20 cellular contexts compared by ENCODE assay signal in genomic region chr14:75186953-75187352, GRCh38.
"Had no signal": no experiment of that assay in that cellular context is flagged by ENCODE, and none has a peak within 500 bp of the region (broad histone marks: within the 10 kb centered on the region; RNA-seq: fewer than 3 reads in every experiment).

No MANE protein-coding gene starts in this region.

- H3K27ac Mint-ChIP-seq: natural killer cell; stimulated activated effector memory CD8-positive, alpha-beta T cell treated with anti-CD3 and anti-CD28 coated beads, Interleukin-12 subunit alpha, Interleukin-12 subunit beta, amount 100 ng/mL, for 72 hours; stimulated activated naive CD8-positive, alpha-beta T cell treated with anti-CD3 and anti-CD28 coated beads, Interleukin-15, amount 100 ng/mL, for 72 hours had no signal

- ATAC-seq: esophagus mucosa; heart right ventricle; left lobe of liver; mucosa of descending colon; natural killer cell; stimulated activated effector memory CD8-positive, alpha-beta T cell treated with anti-CD3 and anti-CD28 coated beads, Interleukin-12 subunit alpha, Interleukin-12 subunit beta, amount 100 ng/mL, for 72 hours; stimulated activated naive CD8-positive, alpha-beta T cell treated with anti-CD3 and anti-CD28 coated beads, Interleukin-15, amount 100 ng/mL, for 72 hours; upper lobe of right lung had no signal

- H3K9me3 Mint-ChIP-seq: natural killer cell; neural crest cell; stimulated activated effector memory CD8-positive, alpha-beta T cell treated with anti-CD3 and anti-CD28 coated beads, Interleukin-12 subunit alpha, Interleukin-12 subunit beta, amount 100 ng/mL, for 72 hours; stimulated activated naive CD8-positive, alpha-beta T cell treated with anti-CD3 and anti-CD28 coated beads, Interleukin-15, amount 100 ng/mL, for 72 hours had no signal

- H3K4me3 ChIP-seq: coronary artery, heart right ventricle, mucosa of descending colon, right atrium auricular region, testis, tibial nerve, upper lobe of right lung, vagina had no signal

- H3K36me3 Mint-ChIP-seq: natural killer cell; stimulated activated effector memory CD8-positive, alpha-beta T cell treated with anti-CD3 and anti-CD28 coated beads, Interleukin-12 subunit alpha, Interleukin-12 subunit beta, amount 100 ng/mL, for 72 hours had no signal

- H3K4me3 Mint-ChIP-seq: natural killer cell; neural crest cell; stimulated activated effector memory CD8-positive, alpha-beta T cell treated with anti-CD3 and anti-CD28 coated beads, Interleukin-12 subunit alpha, Interleukin-12 subunit beta, amount 100 ng/mL, for 72 hours; stimulated activated naive CD8-positive, alpha-beta T cell treated with anti-CD3 and anti-CD28 coated beads, Interleukin-15, amount 100 ng/mL, for 72 hours had no signal

- H3K27ac ChIP-seq: coronary artery, heart right ventricle, right atrium auricular region, testis, upper lobe of right lung, vagina had no signal

- H3K36me3 ChIP-seq: heart right ventricle, right atrium auricular region, tibial nerve, upper lobe of right lung, vagina had no signal

- H3K27me3 ChIP-seq: heart right ventricle, right atrium auricular region, testis, tibial nerve, upper lobe of right lung, vagina had no signal

- DNase-seq: effector memory CD4-positive, alpha-beta T cell; heart right ventricle; hypothalamus; kidney glomerular epithelial cell; mammary epithelial cell; mucosa of descending colon; natural killer cell; stimulated activated CD4-positive, alpha-beta T cell treated with anti-CD3 and anti-CD28 coated beads, Interleukin-4, amount 100 ng/mL, for 1 hour; stimulated activated CD8-positive, alpha-beta memory T cell treated with anti-CD3 and anti-CD28 coated beads, Interleukin-4, amount 100 ng/mL, for 48 hours; stimulated activated naive CD8-positive, alpha-beta T cell treated with anti-CD3 and anti-CD28 coated beads, Interleukin-15, amount 100 ng/mL, for 72 hours; testis; upper lobe of right lung had no signal

- H3K9me3 ChIP-seq: heart right ventricle, mucosa of descending colon, right atrium auricular region, testis, tibial nerve, upper lobe of right lung, vagina had no signal

- H3K4me1 Mint-ChIP-seq: neural crest cell; stimulated activated effector memory CD8-positive, alpha-beta T cell treated with anti-CD3 and anti-CD28 coated beads, Interleukin-12 subunit alpha, Interleukin-12 subunit beta, amount 100 ng/mL, for 72 hours had no signal
